Comparison of ENCODE assay signal across 1 cellular context in genomic region chr1:182886985-182887384, GRCh38.
TF ChIP-seq lines count a peak whose summit lies in the region.

No MANE protein-coding gene starts in this region.

TF ChIP-seq in K562, 482 proteins besides CTCF, POLR2A, EP300 and RAD21:
- TF ChIP-seq SRSF1 (IDR thresholded peaks at IDR 0.05; ENCODE audit: low read depth, low read length) (no peak), SUPT5H (IDR thresholded peaks at IDR 0.05) (0 out of 2 replicates have a peak, but pooled peaks have one; percentile 20), ZBTB33 (CRISPR knock-in tag; IDR thresholded peaks at IDR 0.05) (peak; percentile 44; the same call in 1 of the 2 replicates), GABPB2 (CRISPR knock-in tag; conservative IDR thresholded peaks at IDR 0.05) (no peak), EHMT2 (IDR thresholded peaks at IDR 0.05) (no peak), POLR2AphosphoS5 (IDR thresholded peaks at IDR 0.05; ENCODE audit: control insufficient read depth, insufficient read depth, low read depth, low read length) (0 out of 2 replicates have a peak, but pooled peaks have one; percentile 37)
